Comparison of ENCODE assay signal across 8 cellular contexts in genomic region chr11:10405858-10406592, GRCh38. TPM values are rescaled to one million over a fixed set of nuclear protein-coding genes. Genes with fewer than 3 reads are reported as not detected.
A peak's percentile ranks its signal among the peaks of the same experiment; 100 is the strongest.
DNase-seq lines count a peak whose midpoint lies in the region; ATAC-seq, FAIRE-seq and TF ChIP-seq lines count a peak whose summit lies in the region.

No MANE protein-coding gene starts in this region.

- ATAC-seq in sciatic nerve (peak; percentile 94), HG02852 (IDR thresholded peaks at IDR 0.05; ENCODE audit: unreplicated experiment) (no peak)

- TF ChIP-seq CTCF in AG09309 (IDR thresholded peaks at IDR 0.05; ENCODE audit: control insufficient read depth, insufficient read depth, low read depth, low read length, missing control alignments) (peak; percentile 69), ascending aorta (IDR thresholded peaks at IDR 0.05) (peak; percentile 71 to 84 (median 77)), hepatocyte (IDR thresholded peaks at IDR 0.05; ENCODE audit: poor library complexity) (peak; percentile 88)

- H3K9me2 ChIP-seq in hepatocyte (replicated peaks; ENCODE audit: insufficient read depth) = no peaks in the 10 kb centered on the region

- WGBS in hepatocyte (ENCODE audit: low lambda C conversion rate, missing lambda C conversion rate) = 34% methylated on average over 6 of the region's 6 CpGs

- no peaks in the 10 kb centered on the region for H3K79me2 ChIP-seq in hepatocyte

- H3K27ac ChIP-seq in ascending aorta = no peak overlapping the region
- no peak overlapping the region for H3K27ac ChIP-seq in hepatocyte

- no peaks in the 10 kb centered on the region for H4K20me1 ChIP-seq in hepatocyte (ENCODE audit: insufficient read depth, poor library complexity, severe bottlenecking)

- no peak overlapping the region for H2AFZ ChIP-seq in hepatocyte

- H3K27me3 ChIP-seq in ascending aorta (no peaks in the 10 kb centered on the region), hepatocyte (no peaks in the 10 kb centered on the region)

- H3K4me2 ChIP-seq in hepatocyte = no peak overlapping the region

- H3K4me3 ChIP-seq in AG09309 (ENCODE audit: control insufficient read depth, low read depth, low read length) (no peak overlapping the region), ascending aorta (no peak overlapping the region), hepatocyte (no peak overlapping the region)

- H3K36me3 ChIP-seq in ascending aorta = no peaks in the 10 kb centered on the region
- H3K36me3 ChIP-seq in hepatocyte (replicated peaks; ENCODE audit: insufficient read depth, low read depth) = no peaks in the 10 kb centered on the region

- peak; percentile 74 for DNase-seq in AG09309 (ENCODE audit: low read depth)
- peak; percentile 31 for DNase-seq in GM19239 (ENCODE audit: insufficient read length, low spot score)
- DNase-seq in NCI-H1105 (lab: John Stamatoyannopoulos, UW) = peak; percentile 73
- peak; percentile 92 for DNase-seq in SK-N-DZ (ENCODE audit: low spot score)
- DNase-seq in ascending aorta (ENCODE audit: low spot score in 2 of 2) = peak in 1 of 2 donors; percentile 90
- peak; percentile 91 for DNase-seq in hepatocyte (ENCODE audit: low spot score)
- peak; percentile 77 for DNase-seq in sciatic nerve (ENCODE audit: low spot score)

- FAIRE-seq in GM19239 (lab: Jason Lieb, UNC) = peak; percentile 91

- H3K4me1 ChIP-seq in ascending aorta (peaks cover 0 to 6% of the 10 kb centered on the region in 2 donors), hepatocyte (ENCODE audit: insufficient read depth) (peaks cover 8% of the 10 kb centered on the region)

- intact Hi-C loops in ascending aorta (cut with DNase I) = loop anchor here (1.0 to 10.0 kb wide), 5 partner anchors 109 to 329 kb away; partner anchors contain the start of genes LYVE1 and RNF141
- intact Hi-C loops in sciatic nerve (cut with DNase I) = no loop called here

- H3K9me3 ChIP-seq in ascending aorta (no peaks in the 10 kb centered on the region), hepatocyte (ENCODE audit: low read depth) (no peaks in the 10 kb centered on the region)

RNA-seq across cellular contexts. Expression of gene AMPD3, which starts 49.0 kb away (rescaled TPM):
- polyA plus RNA-seq in SK-N-DZ (2014; cell fraction: cytosol; rRNA removed) = 5.2 and 13.0 TPM in 2 replicates
- polyA plus RNA-seq in SK-N-DZ (2014; cell fraction: nucleus; rRNA removed) = 8.2 and 8.4 TPM in 2 replicates
- total RNA-seq in ascending aorta (2.3 TPM), hepatocyte (3.4 and 4.1 TPM in 2 replicates), sciatic nerve (9.1 TPM)
- 1.8 and 3.6 TPM in 2 replicates for polyA plus RNA-seq in hepatocyte
